9 cellular contexts compared by ENCODE assay signal in the genomic region with DNA sequence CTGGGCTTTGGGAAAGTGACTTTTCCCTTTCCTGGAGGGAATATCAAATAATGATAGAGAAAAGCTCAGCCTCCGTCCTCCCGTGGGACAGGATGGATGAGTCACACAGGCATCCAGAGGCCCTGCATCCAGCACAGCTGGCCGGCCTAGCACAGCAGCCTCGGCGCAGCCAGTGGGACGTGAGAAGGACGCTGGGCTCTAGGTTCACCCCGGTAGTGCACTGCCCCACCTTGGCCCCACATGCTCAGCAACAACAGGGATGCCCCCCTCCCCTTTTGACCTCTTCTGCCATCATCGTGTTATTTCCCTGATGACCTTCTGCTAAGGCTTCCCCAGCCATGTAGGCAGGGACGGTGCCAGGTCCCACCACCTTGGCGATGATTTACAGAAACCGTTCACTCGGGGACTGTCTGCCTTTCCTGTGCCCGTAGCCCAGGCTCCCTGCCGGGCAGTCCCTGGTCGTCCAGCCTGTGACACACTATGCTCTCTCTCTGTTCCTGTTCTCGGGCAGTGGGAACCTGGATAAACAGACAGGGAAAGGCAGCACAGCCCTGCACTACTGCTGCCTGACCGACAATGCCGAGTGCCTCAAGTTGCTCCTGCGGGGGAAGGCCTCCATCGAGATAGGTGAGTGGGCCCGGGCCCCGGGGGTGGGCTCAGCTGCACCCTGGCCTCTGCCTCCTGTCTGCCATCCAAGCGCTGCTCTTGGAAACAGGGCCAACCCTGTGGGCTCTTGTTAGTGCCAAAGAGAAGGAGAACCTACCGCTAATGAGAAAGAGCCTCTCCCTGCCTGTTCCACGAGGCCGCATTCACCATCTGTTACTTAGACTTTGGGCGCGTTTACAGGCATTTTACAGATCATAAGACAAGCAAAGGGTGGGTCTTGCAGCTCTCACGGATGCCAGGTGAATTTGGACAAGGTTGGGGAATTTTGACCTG. TPM values are rescaled to one million over a fixed set of nuclear protein-coding genes. Genes with fewer than 3 reads are reported as not detected.
DNase-seq lines count a peak whose midpoint lies in the region; ATAC-seq and TF ChIP-seq lines count a peak whose summit lies in the region.
"Had no signal": no experiment of that assay in that cellular context is flagged by ENCODE, and none has a peak within 500 bp of the region (broad histone marks: within the 10 kb centered on the region; RNA-seq: fewer than 3 reads in every experiment).

No MANE protein-coding gene starts in this region.

- H3K4me3 ChIP-seq in fibroblast of the aortic adventitia (ENCODE audit: low read depth, low read length) = no peak overlapping the region

- no peak for TF ChIP-seq CTCF in fibroblast of the aortic adventitia (IDR thresholded peaks at IDR 0.05; ENCODE audit: insufficient read depth, low read length)
- TF ChIP-seq CTCF in omental fat pad (IDR thresholded peaks at IDR 0.05) = no peak

- in situ Hi-C loops in G401 (cut with HindIII; ENCODE audit: low sequenced_read_pairs) = no loop called here

- ATAC-seq in SK-N-SH treated with all-trans-retinoic acid at 6 μM for 48 hours (peak; percentile 70), omental fat pad (ENCODE audit: low FRiP score) (no peak), esophagus mucosa (no peak), HG02571 (IDR thresholded peaks at IDR 0.05; ENCODE audit: unreplicated experiment) (no peak)

- DNase-seq in G401 (ENCODE audit: low spot score) (peak; percentile 95), fibroblast of the aortic adventitia (ENCODE audit: low read depth) (peak; percentile 69), renal cortical epithelial cell (ENCODE audit: low read depth) (peak; percentile 57), omental fat pad (ENCODE audit: low spot score) (no peak), DMS79 treated with DMSO at 0.1 percent for 48 hours (lab: John Stamatoyannopoulos, UW) (no peak)
- DNase-seq: activated CD4-positive, CD25-positive, alpha-beta regulatory T cell had no signal

TF ChIP-seq in SK-N-SH treated with all-trans-retinoic acid at 6 μM for 48 hours, 23 proteins besides CTCF, POLR2A, EP300 and RAD21:
- no peak for TF ChIP-seq ZNF8 (CRISPR knock-in tag; IDR thresholded peaks at IDR 0.05)

RNA-seq across cellular contexts. Expression of a gene that starts 44.6 kb away (rescaled TPM):
- total RNA-seq in G401 (2014; rRNA removed; shearing (Covaris generic)) = 45.7 and 72.9 TPM in 2 replicates
- total RNA-seq in fibroblast of the aortic adventitia (ENCODE audit: low replicate concordance) = 34.8 and 80.9 TPM in 2 replicates
- total RNA-seq in renal cortical epithelial cell = 49.5 and 56.8 TPM in 2 replicates
- total RNA-seq in omental fat pad = 100 to 1,000 TPM in 3 of 4 donors, 10 to 100 TPM in 1; 92.2 to 183 (median 143) TPM
- 53.8 TPM for total RNA-seq in esophagus mucosa

RNA-seq across cellular contexts. Expression of a gene that starts 44.8 kb away (rescaled TPM):
- total RNA-seq in G401 (2014; rRNA removed; shearing (Covaris generic)) = 42.7 and 47.8 TPM in 2 replicates
- total RNA-seq in fibroblast of the aortic adventitia (ENCODE audit: low replicate concordance) = 62.2 and 76.5 TPM in 2 replicates
- 99.7 and 103 TPM in 2 replicates for total RNA-seq in renal cortical epithelial cell
- 10 to 100 TPM; 17.9 to 24.4 (median 20.7) TPM for total RNA-seq in omental fat pad
- total RNA-seq in esophagus mucosa = 26.2 TPM

Comparison
In these comparisons a context has a peak if more than half of its experiments do, and no peak if none do; other contexts are left out.
1. DNase-seq: peak in G401 (single experiment), fibroblast of the aortic adventitia (single experiment) and renal cortical epithelial cell (single experiment); none in omental fat pad (single experiment) and DMS79 treated with DMSO at 0.1 percent for 48 hours (single experiment).